Comparison of ENCODE assay signal across 20 cellular contexts in genomic region chr11:17792161-17792560, GRCh38. TPM values are rescaled to one million over a fixed set of nuclear protein-coding genes. Genes with fewer than 3 reads are reported as not detected.
"Had no signal": no experiment of that assay in that cellular context is flagged by ENCODE, and none has a peak within 500 bp of the region (broad histone marks: within the 10 kb centered on the region; RNA-seq: fewer than 3 reads in every experiment).

No MANE protein-coding gene starts in this region.

- H3K27me3 Mint-ChIP-seq: naive thymus-derived CD8-positive, alpha-beta T cell had no signal

- H2AFZ ChIP-seq: hepatocyte had no signal

- H3K79me2 ChIP-seq: hepatocyte had no signal

- H3K4me1 ChIP-seq: right atrium auricular region, stomach, transverse colon had no signal

- H3K9me3 ChIP-seq: mucosa of descending colon, right atrium auricular region, stomach, thoracic aorta, transverse colon had no signal

- H3K4me3 Mint-ChIP-seq: naive thymus-derived CD8-positive, alpha-beta T cell had no signal

- H3K4me2 ChIP-seq: hepatocyte had no signal

- H3K27ac ChIP-seq: hepatocyte, right atrium auricular region, stomach, thoracic aorta, transverse colon had no signal

- H3K27me3 ChIP-seq: dorsolateral prefrontal cortex, hepatocyte, right atrium auricular region, stomach, transverse colon had no signal

- DNase-seq: cortex of kidney; effector CD8-positive, alpha-beta T cell; foreskin melanocyte; head of caudate nucleus; left colon; mucosa of descending colon; naive thymus-derived CD8-positive, alpha-beta T cell; small intestine; stimulated activated CD4-positive, alpha-beta T cell treated with anti-CD3 and anti-CD28 coated beads, Interleukin-12 subunit alpha, Interleukin-12 subunit beta, amount 100 ng/mL, for 4 hours; stimulated activated naive CD4-positive, alpha-beta T cell; stomach; transverse colon had no signal

RNA-seq across cellular contexts. Expression of gene KCNC1, which starts 57.6 kb away (rescaled TPM):
- total RNA-seq: kidney epithelial cell; liver; lung microvascular endothelial cell; naive thymus-derived CD8-positive, alpha-beta T cell; osteocyte; right atrium auricular region; thoracic aorta had no signal
